ENCODE assay signal across 8 cellular contexts in genomic region chr9:110254500-110254899, GRCh38. TPM values are rescaled to one million over a fixed set of nuclear protein-coding genes. Genes with fewer than 3 reads are reported as not detected.
DNase-seq lines count a peak whose midpoint lies in the region; ATAC-seq and TF ChIP-seq lines count a peak whose summit lies in the region.

No MANE protein-coding gene starts in this region.

- no peak overlapping the region for H2AFZ ChIP-seq in OCI-LY7 (ENCODE audit: low read length)

- BruUV-seq in OCI-LY7 (replicated peaks; lab: Mats Ljungman, UMichigan): no TSS peak

- H3K9me3 Mint-ChIP-seq in CD8-positive, alpha-beta T cell: no peaks in the 10 kb centered on the region
- no peaks in the 10 kb centered on the region for H3K9me3 Mint-ChIP-seq in osteocyte (ENCODE audit: unreplicated experiment)

- peak overlapping the region; percentile 96 for H3K4me3 Mint-ChIP-seq in CD8-positive, alpha-beta T cell
- peak overlapping the region; percentile 98 for H3K4me3 Mint-ChIP-seq in osteocyte (ENCODE audit: unreplicated experiment)

- peaks cover 23% of the 10 kb centered on the region for H4K20me1 ChIP-seq in OCI-LY7 (ENCODE audit: insufficient read depth, low read length)

- no peaks in the 10 kb centered on the region for H3K9me3 ChIP-seq in CD8-positive, alpha-beta T cell (ENCODE audit: low read length)
- H3K9me3 ChIP-seq in OCI-LY7 (ENCODE audit: low read length): no peaks in the 10 kb centered on the region

- H3K36me3 Mint-ChIP-seq in CD8-positive, alpha-beta T cell: peaks cover 12% of the 10 kb centered on the region
- H3K36me3 Mint-ChIP-seq in osteocyte (ENCODE audit: unreplicated experiment): peaks cover 4% of the 10 kb centered on the region

- no peaks in the 10 kb centered on the region for H3K27me3 ChIP-seq in CD8-positive, alpha-beta T cell (ENCODE audit: insufficient read depth, low read length)

- no peak overlapping the region for H3K4me3 ChIP-seq in CD8-positive, alpha-beta T cell (ENCODE audit: low read depth, low read length)
- peak overlapping the region; percentile 92 for H3K4me3 ChIP-seq in OCI-LY7 (ENCODE audit: low read depth, low read length, poor library complexity, severe bottlenecking)

- DNase-seq in CD8-positive, alpha-beta T cell: no peak
- DNase-seq in OCI-LY7 (ENCODE audit: low spot score): no peak
- no peak for DNase-seq in epithelial cell of prostate (ENCODE audit: low read depth, low spot score)
- DNase-seq in osteocyte (ENCODE audit: extremely low spot score, unreplicated experiment): no peak
- no peak for DNase-seq in NCI-H774 (lab: John Stamatoyannopoulos, UW)
- no peak for DNase-seq in activated gamma-delta T cell treated with Interleukin-2 at 50 U/mL for 16 hours
- DNase-seq in hypothalamus (lab: John Stamatoyannopoulos, UW): no peak

- no peaks in the 10 kb centered on the region for H3K9me2 ChIP-seq in OCI-LY7 (ENCODE audit: insufficient read depth, low read length)

- H3K27me3 Mint-ChIP-seq in CD8-positive, alpha-beta T cell (ENCODE audit: low read depth): no peaks in the 10 kb centered on the region
- H3K27me3 Mint-ChIP-seq in osteocyte (ENCODE audit: unreplicated experiment): no peaks in the 10 kb centered on the region

- peaks cover 61% of the 10 kb centered on the region for H3K79me2 ChIP-seq in OCI-LY7 (ENCODE audit: insufficient read depth, low read depth, low read length)

- H3K27ac Mint-ChIP-seq in CD8-positive, alpha-beta T cell: peak overlapping the region; percentile 76
- H3K27ac Mint-ChIP-seq in osteocyte (ENCODE audit: unreplicated experiment): peak overlapping the region; percentile 99

- H3K36me3 ChIP-seq in CD8-positive, alpha-beta T cell (ENCODE audit: insufficient read depth, low read length): peaks cover 2% of the 10 kb centered on the region
- peaks cover 24% of the 10 kb centered on the region for H3K36me3 ChIP-seq in OCI-LY7 (ENCODE audit: insufficient read depth, low read length)

- peak overlapping the region; percentile 87 for H3K4me2 ChIP-seq in OCI-LY7 (ENCODE audit: low read length)

- CTCF ChIA-PET in CD8-positive, alpha-beta T cell (lab: Charles Lee): no interaction called here
- CTCF ChIA-PET in OCI-LY7 (lab: Charles Lee; ENCODE audit: unreplicated experiment): no interaction called here

- no peak overlapping the region for H3K27ac ChIP-seq in CD8-positive, alpha-beta T cell (ENCODE audit: low read depth, low read length)
- H3K27ac ChIP-seq in OCI-LY7 (ENCODE audit: low read depth, low read length, poor library complexity, severe bottlenecking) (no peak overlapping the region), epithelial cell of prostate (peak overlapping the region; percentile 90)

- no peak for ATAC-seq in CD8-positive, alpha-beta T cell
- ATAC-seq in HG03095 (IDR thresholded peaks at IDR 0.05; ENCODE audit: unreplicated experiment): no peak

- POLR2A ChIA-PET in CD8-positive, alpha-beta T cell (lab: Charles Lee): no interaction called here
- POLR2A ChIA-PET in OCI-LY7 (lab: Charles Lee): no interaction called here

- peaks cover 36% of the 10 kb centered on the region for H3K4me1 Mint-ChIP-seq in CD8-positive, alpha-beta T cell (ENCODE audit: low read depth)
- H3K4me1 Mint-ChIP-seq in osteocyte (ENCODE audit: unreplicated experiment): peaks cover 47% of the 10 kb centered on the region

- peaks cover 4% of the 10 kb centered on the region for H3K4me1 ChIP-seq in CD8-positive, alpha-beta T cell (ENCODE audit: insufficient read depth, low read length)
- peaks cover 26% of the 10 kb centered on the region for H3K4me1 ChIP-seq in OCI-LY7 (ENCODE audit: insufficient read depth, low read length, poor library complexity, severe bottlenecking)

- TF ChIP-seq CTCF in CD8-positive, alpha-beta T cell (IDR thresholded peaks at IDR 0.05): no peak
- TF ChIP-seq CTCF in OCI-LY7 (conservative IDR thresholded peaks at IDR 0.05; ENCODE audit: low read length) (no peak), osteocyte (IDR thresholded peaks at IDR 0.05) (no peak)

- intact Hi-C loops in CD8-positive, alpha-beta T cell (cut with DNase I, micrococcal nuclease): loop anchor here in 1 of 2 experiments (10.0 kb wide), 1 partner anchor 1240 kb away; the partner anchor contains the start of gene CTNNAL1
- intact Hi-C loops in OCI-LY7 (cut with micrococcal nuclease; ENCODE audit: unreplicated experiment): no loop called here

RNA-seq across cellular contexts. Expression of gene TXN, which starts 1.8 kb away (rescaled TPM):
- 10 to 100 TPM; 16.0 to 18.0 TPM for total RNA-seq in CD8-positive, alpha-beta T cell
- 82.5 and 120 TPM in 2 replicates for total RNA-seq in OCI-LY7 (2014; rRNA removed; shearing (Covaris generic))
- total RNA-seq in OCI-LY7 (2022) (135 and 165 TPM in 2 replicates), osteocyte (181 and 191 TPM in 2 replicates)

RNA-seq across cellular contexts. Expression of gene C9orf152, which starts 46.5 kb away (rescaled TPM):
- total RNA-seq in CD8-positive, alpha-beta T cell: not detected
- total RNA-seq in OCI-LY7 (2014; rRNA removed; shearing (Covaris generic)): not detected in 2 replicates
- not detected in 2 replicates for total RNA-seq in OCI-LY7 (2022)
- total RNA-seq in osteocyte: not detected in 2 replicates
